14 cellular contexts compared by ENCODE assay signal in genomic region chr10:35343739-35344138, GRCh38.
"Had no signal": no experiment of that assay in that cellular context is flagged by ENCODE, and none has a peak within 500 bp of the region (broad histone marks: within the 10 kb centered on the region; RNA-seq: fewer than 3 reads in every experiment).

No MANE protein-coding gene starts in this region.

- H3K27ac Mint-ChIP-seq: memory B cell; T-helper 1 cell treated with Interleukin-12 subunit alpha and Interleukin-12 subunit beta and Interleukin-4 antibody, amounts not matched to agents 30 μg/mL and 1 μg/mL, for 36 hours; type B pancreatic cell had no signal

- DNase-seq: activated CD4-positive, alpha-beta T cell treated with anti-CD3 and anti-CD28 coated beads, Interleukin-2, amount 50 U/mL, for 1 hour; activated effector memory CD4-positive, alpha-beta T cell treated with anti-CD3 and anti-CD28 coated beads, Interleukin-2, amount 50 U/mL, for 16 hours; adrenal gland; effector CD4-positive, alpha-beta T cell; stimulated activated CD4-positive, alpha-beta T cell treated with anti-CD3 and anti-CD28 coated beads, Interleukin-2, amount 100 ng/mL, for 24 hours; stomach; testis had no signal

- H3K27me3 ChIP-seq: adrenal gland, breast epithelium, right atrium auricular region, stomach, testis had no signal

- H3K4me1 ChIP-seq: breast epithelium, prostate gland had no signal

- H3K36me3 ChIP-seq: adrenal gland, breast epithelium, prostate gland, right atrium auricular region, stomach had no signal

- H3K9me3 Mint-ChIP-seq: memory B cell; T-helper 1 cell treated with Interleukin-12 subunit alpha and Interleukin-12 subunit beta and Interleukin-4 antibody, amounts not matched to agents 30 μg/mL and 1 μg/mL, for 36 hours; type B pancreatic cell had no signal

- H3K4me3 ChIP-seq: adrenal gland, breast epithelium, coronary artery, prostate gland, right atrium auricular region, stomach, testis had no signal

- H3K27me3 Mint-ChIP-seq: memory B cell, type B pancreatic cell had no signal

- H3K4me3 Mint-ChIP-seq: memory B cell; T-helper 1 cell treated with Interleukin-12 subunit alpha and Interleukin-12 subunit beta and Interleukin-4 antibody, amounts not matched to agents 30 μg/mL and 1 μg/mL, for 36 hours; type B pancreatic cell had no signal

- H3K27ac ChIP-seq: adrenal gland, breast epithelium, coronary artery, prostate gland, right atrium auricular region, stomach, testis had no signal

- H3K9me3 ChIP-seq: adrenal gland, breast epithelium, prostate gland, right atrium auricular region, stomach, testis had no signal
